30 cellular contexts compared by ENCODE assay signal in the genomic region with DNA sequence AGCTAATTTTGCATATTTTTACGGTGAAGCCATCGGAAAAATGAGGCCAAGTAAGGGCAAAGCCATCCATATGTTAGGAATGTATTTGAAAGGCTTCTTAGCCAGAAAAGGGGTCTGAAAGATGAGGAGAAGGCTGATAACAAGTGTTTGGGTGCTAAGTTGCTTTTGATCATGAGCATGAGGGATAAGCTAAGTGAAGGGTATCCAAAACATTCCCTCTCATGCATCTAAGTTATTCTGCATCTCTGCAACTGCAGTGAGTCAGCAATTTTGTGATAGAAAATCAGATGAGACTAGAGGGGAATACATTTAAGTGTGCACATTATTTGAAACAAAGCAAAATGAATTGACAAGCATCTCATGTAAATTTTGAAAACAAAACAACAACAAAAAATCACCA.
"Had no signal": no experiment of that assay in that cellular context is flagged by ENCODE, and none has a peak within 500 bp of the region (broad histone marks: within the 10 kb centered on the region; RNA-seq: fewer than 3 reads in every experiment).

No MANE protein-coding gene starts in this region.

- H3K27ac ChIP-seq: body of pancreas, cardiac muscle cell, coronary artery, dorsolateral prefrontal cortex, heart left ventricle, ovary, skin epidermis, suprapubic skin, tibial artery, upper lobe of right lung had no signal

- H3K36me3 ChIP-seq: cardiac muscle cell, heart left ventricle, ovary, suprapubic skin, tibial artery, upper lobe of right lung had no signal

- H3K27me3 ChIP-seq: body of pancreas, cardiac muscle cell, dorsolateral prefrontal cortex, heart left ventricle, ovary, suprapubic skin, tibial artery, upper lobe of right lung had no signal

- ATAC-seq: activated CD4-positive, alpha-beta T cell treated with anti-CD3 and anti-CD28 coated beads for 36 hours; activated naive CD4-positive, alpha-beta T cell treated with anti-CD3 and anti-CD28 coated beads, Interleukin-2, amount 50 U/mL, for 72 hours; activated T-cell treated with anti-CD3 and anti-CD28 coated beads, Interleukin-2, amount 50 U/mL, for 72 hours; body of pancreas; heart left ventricle; left cardiac atrium; left ventricle myocardium superior; naive thymus-derived CD4-positive, alpha-beta T cell; sciatic nerve; upper lobe of right lung had no signal

- H3K9me3 ChIP-seq: body of pancreas, ovary had no signal

- H3K4me1 ChIP-seq: body of pancreas, heart left ventricle, suprapubic skin, tibial artery, upper lobe of right lung had no signal

- H3K4me3 ChIP-seq: body of pancreas, cardiac muscle cell, coronary artery, dorsolateral prefrontal cortex, heart left ventricle, ovary, skin epidermis, suprapubic skin, tibial artery, upper lobe of right lung had no signal

- DNase-seq: activated CD4-positive, alpha-beta T cell treated with anti-CD3 and anti-CD28 coated beads for 36 hours; activated CD4-positive, alpha-beta T cell treated with anti-CD3 and anti-CD28 coated beads, Interleukin-2, amount 50 U/mL, for 4 hours; activated CD4-positive, CD25-positive, alpha-beta regulatory T cell; activated naive CD4-positive, alpha-beta T cell; activated T-cell treated with anti-CD3 and anti-CD28 coated beads for 4 hours; activated T-cell treated with anti-CD3 and anti-CD28 coated beads, Interleukin-2, amount 50 U/mL, for 72 hours; anterior cingulate cortex; body of pancreas; cerebellar nuclear complex; dorsolateral prefrontal cortex; effector memory CD4-positive, alpha-beta T cell; foreskin fibroblast; heart left ventricle; hypothalamus; islet precursor cell; left cardiac atrium; left ventricle myocardium superior; midbrain; naive thymus-derived CD4-positive, alpha-beta T cell; ovary; stimulated activated naive CD4-positive, alpha-beta T cell; T-helper 1 cell; tibial artery; upper lobe of right lung had no signal
